ENCODE assay signal across 14 cellular contexts in the genomic region with DNA sequence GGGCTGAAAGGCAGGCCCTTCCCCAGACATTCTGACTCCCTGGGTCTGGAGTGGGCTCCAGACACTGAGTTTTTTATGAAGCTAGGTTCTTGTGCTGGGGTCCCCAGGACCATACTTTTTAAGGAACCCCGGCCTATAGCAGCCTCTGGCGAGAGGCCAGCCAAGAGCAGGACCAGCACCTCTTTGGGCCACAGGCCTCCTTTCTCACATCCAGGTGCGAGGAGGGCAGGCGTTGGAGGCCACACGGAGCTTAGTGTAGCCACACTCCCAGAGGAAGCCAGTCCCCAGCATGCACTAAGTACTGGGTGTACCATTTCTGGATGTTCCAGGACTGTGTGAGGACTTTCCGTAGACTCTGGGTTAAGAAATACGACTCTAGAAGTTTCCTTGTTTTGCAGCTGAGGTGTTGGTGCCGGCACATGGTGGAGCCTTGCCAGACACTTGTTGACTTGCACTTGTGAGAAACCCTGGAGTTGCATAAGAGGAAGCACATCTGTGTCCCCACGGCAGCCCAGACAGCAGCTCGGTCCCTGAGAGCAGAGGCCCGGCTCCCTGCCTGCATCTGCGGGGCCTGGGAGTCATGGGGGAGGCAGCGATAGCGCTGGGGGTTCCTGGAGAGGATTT.
DNase-seq lines count a peak whose midpoint lies in the region; ATAC-seq and TF ChIP-seq lines count a peak whose summit lies in the region.
"Had no signal": no experiment of that assay in that cellular context is flagged by ENCODE, and none has a peak within 500 bp of the region (broad histone marks: within the 10 kb centered on the region; RNA-seq: fewer than 3 reads in every experiment).

No MANE protein-coding gene starts in this region.

- H3K4me1 ChIP-seq in transverse colon, result peaks cover 0 to 3% (median 0%) of the 10 kb centered on the region in 4 donors
- no peaks in the 10 kb centered on the region for H3K4me1 ChIP-seq in aorta (ENCODE audit: control insufficient read depth in 1 of 2, insufficient read depth in 2 of 2, low read length in 2 of 2)

- intact Hi-C loops in left ventricle myocardium superior (cut with micrococcal nuclease), result no loop called here
- intact Hi-C loops in transverse colon (cut with DNase I; ENCODE audit: low total_unique reads), result loop anchor here (5.0 to 10.0 kb wide), 2 partner anchors 604 to 857 kb away; no protein-coding TSS in a partner anchor
- intact Hi-C loops in aorta (cut with DNase I), result loop anchor here (5.0 to 10.0 kb wide), 6 partner anchors 194 to 924 kb away; no protein-coding TSS in a partner anchor

- ATAC-seq in left ventricle myocardium superior, result peak; percentile 25
- no peak for ATAC-seq in aorta (ENCODE audit: low FRiP score)
- ATAC-seq: activated CD4-positive, alpha-beta T cell treated with anti-CD3 and anti-CD28 coated beads for 36 hours had no signal

- DNase-seq in DMS 273 (lab: John Stamatoyannopoulos, UW; ENCODE audit: unreplicated experiment) (peak; percentile 22), DMS 273 treated with DMSO at 0.1 percent for 48 hours (lab: John Stamatoyannopoulos, UW) (no peak), SKM-1 treated with dmso at 0.1 percent for 144 hours (lab: John Stamatoyannopoulos, UW; ENCODE audit: unreplicated experiment) (peak; percentile 92), left ventricle myocardium superior (peak; percentile 66), transverse colon (peak; percentile 51), medulla oblongata (ENCODE audit: extremely low spot score) (no peak), aorta (no peak), HuH-7.5 (ENCODE audit: low spot score) (no peak)
- DNase-seq: activated CD4-positive, alpha-beta T cell treated with anti-CD3 and anti-CD28 coated beads for 36 hours; DMS53; kidney; NCI-H446 treated with DMSO at 0.1 percent for 48 hours had no signal

- no peak overlapping the region for H3K4me3 ChIP-seq in transverse colon
- no peak overlapping the region for H3K4me3 ChIP-seq in aorta (ENCODE audit: low read length in 2 of 2)
- H3K4me3 ChIP-seq: cardiac muscle cell had no signal

- no peak for TF ChIP-seq POLR2A in transverse colon (IDR thresholded peaks at IDR 0.05)

- no peak for TF ChIP-seq EP300 in transverse colon (IDR thresholded peaks at IDR 0.05; ENCODE audit: low read depth)

- 61% methylated on average over 14 of the region's 14 CpGs; no CpG with 5 or more reads in 1 of the 2 donors for WGBS in transverse colon (ENCODE audit: low coverage in 1 of 2), 2 donors
- WGBS in aorta, 2 donors, result 49 to 57% methylated on average over 14 of the region's 14 CpGs

- H3K27ac ChIP-seq in transverse colon (peak overlapping the region in 1 of 4 donors; percentile 66), aorta (ENCODE audit: low read depth in 1 of 2, low read length in 2 of 2) (no peak overlapping the region)
- H3K27ac ChIP-seq: 22Rv1, cardiac muscle cell had no signal

- TF ChIP-seq CTCF in transverse colon (IDR thresholded peaks at IDR 0.05), result no peak

- in situ Hi-C loops in transverse colon (cut with MboI; ENCODE audit: low pct_ligation_motif_present in 1 of 4, low pct_unique_long_range_greater_than_20kb in 1 of 4, low sequenced_read_pairs in 3 of 4), result loop anchor here (10.0 to 25.0 kb wide), 5 partner anchors 424 to 937 kb away; a partner anchor contains a TSS

- H3K36me3 ChIP-seq in transverse colon, result no peaks in the 10 kb centered on the region
- H3K36me3 ChIP-seq in aorta (ENCODE audit: control insufficient read depth in 1 of 2, insufficient read depth in 2 of 2, low read length in 1 of 2), result no peaks in the 10 kb centered on the region
- H3K36me3 ChIP-seq: cardiac muscle cell had no signal

- H3K27me3 ChIP-seq in transverse colon (no peaks in the 10 kb centered on the region), aorta (ENCODE audit: control insufficient read depth in 1 of 2, insufficient read depth in 2 of 2, low read length in 1 of 2) (no peaks in the 10 kb centered on the region)
- H3K27me3 ChIP-seq: cardiac muscle cell had no signal

- H3K9me3 ChIP-seq in transverse colon (no peaks in the 10 kb centered on the region), aorta (ENCODE audit: control insufficient read depth, low read length) (no peaks in the 10 kb centered on the region)

Comparison
In these comparisons a context has a peak if more than half of its experiments do, and no peak if none do; other contexts are left out.
1. DNase-seq: peak in DMS 273 (single experiment), SKM-1 treated with dmso at 0.1 percent for 144 hours (single experiment), left ventricle myocardium superior (single experiment) and transverse colon (single experiment); none in DMS 273 treated with DMSO at 0.1 percent for 48 hours (single experiment), medulla oblongata (single experiment), aorta (0 of 2) and HuH-7.5 (single experiment).